In genomic region chr19:44752816-44753618, GRCh38 we compare ENCODE assay signal across 8 cellular contexts. TPM values are rescaled to one million over a fixed set of nuclear protein-coding genes. Genes with fewer than 3 reads are reported as not detected.
DNase-seq lines count a peak whose midpoint lies in the region; ATAC-seq and TF ChIP-seq lines count a peak whose summit lies in the region.

No MANE protein-coding gene starts in this region.

- H3K4me3 ChIP-seq in ACC112 (ENCODE audit: low read depth, low read length) (peak overlapping the region; percentile 42), mononuclear cell (ENCODE audit: low read length) (peak overlapping the region; percentile 64)

- ATAC-seq in GM18858 (IDR thresholded peaks at IDR 0.05; ENCODE audit: unreplicated experiment): peak; percentile 65
- ATAC-seq in HG03064 (IDR thresholded peaks at IDR 0.05; ENCODE audit: low read depth, unreplicated experiment): peak; percentile 57
- ATAC-seq in activated CD8-positive, alpha-beta T cell treated with anti-CD3 and anti-CD28 coated beads, Interleukin-2, amount 10 ng/mL, durations not matched to agents 7 days and 5 days: peak; percentile 78

- H3K9me3 Mint-ChIP-seq in activated CD8-positive, alpha-beta T cell treated with anti-CD3 and anti-CD28 coated beads, Interleukin-2, amount 10 ng/mL, durations not matched to agents 7 days and 5 days (ENCODE audit: insufficient read depth): no peaks in the 10 kb centered on the region
- no peaks in the 10 kb centered on the region for H3K9me3 Mint-ChIP-seq in endothelial cell (ENCODE audit: unreplicated experiment)

- H3K27me3 Mint-ChIP-seq in activated CD8-positive, alpha-beta T cell treated with anti-CD3 and anti-CD28 coated beads, Interleukin-2, amount 10 ng/mL, durations not matched to agents 7 days and 5 days (ENCODE audit: low read depth): no peaks in the 10 kb centered on the region
- H3K27me3 Mint-ChIP-seq in endothelial cell (ENCODE audit: unreplicated experiment): peaks cover 38% of the 10 kb centered on the region

- no peak for TF ChIP-seq CTCF in endothelial cell (IDR thresholded peaks at IDR 0.05; ENCODE audit: unreplicated experiment)

- no peaks in the 10 kb centered on the region for H3K9me3 ChIP-seq in mononuclear cell (ENCODE audit: low read depth, low read length)

- peak overlapping the region; percentile 89 for H3K4me3 Mint-ChIP-seq in activated CD8-positive, alpha-beta T cell treated with anti-CD3 and anti-CD28 coated beads, Interleukin-2, amount 10 ng/mL, durations not matched to agents 7 days and 5 days
- no peak overlapping the region for H3K4me3 Mint-ChIP-seq in endothelial cell (ENCODE audit: unreplicated experiment)

- H3K27ac ChIP-seq in ACC112 (ENCODE audit: low read depth, low read length): peak overlapping the region; percentile 95

- peak overlapping the region; percentile 96 for H3K27ac Mint-ChIP-seq in activated CD8-positive, alpha-beta T cell treated with anti-CD3 and anti-CD28 coated beads, Interleukin-2, amount 10 ng/mL, durations not matched to agents 7 days and 5 days
- H3K27ac Mint-ChIP-seq in endothelial cell (ENCODE audit: unreplicated experiment): no peak overlapping the region

- peaks cover 59% of the 10 kb centered on the region for H3K36me3 Mint-ChIP-seq in activated CD8-positive, alpha-beta T cell treated with anti-CD3 and anti-CD28 coated beads, Interleukin-2, amount 10 ng/mL, durations not matched to agents 7 days and 5 days (ENCODE audit: low read depth)
- H3K36me3 Mint-ChIP-seq in endothelial cell (ENCODE audit: low read depth, unreplicated experiment): peaks cover 2% of the 10 kb centered on the region

- H3K4me1 ChIP-seq in ACC112 (ENCODE audit: control insufficient read depth, insufficient read depth, low read length, unreplicated experiment) (peaks cover 46% of the 10 kb centered on the region), mononuclear cell (ENCODE audit: insufficient read depth, low read length) (peaks cover 73% of the 10 kb centered on the region)

- H3K79me2 ChIP-seq in ACC112 (ENCODE audit: control insufficient read depth, insufficient read depth, low read length, unreplicated experiment): peaks cover 47% of the 10 kb centered on the region

- peaks cover 9% of the 10 kb centered on the region for H3K36me3 ChIP-seq in ACC112 (ENCODE audit: insufficient read depth, low read length)

- H3K4me1 Mint-ChIP-seq in activated CD8-positive, alpha-beta T cell treated with anti-CD3 and anti-CD28 coated beads, Interleukin-2, amount 10 ng/mL, durations not matched to agents 7 days and 5 days (ENCODE audit: low read depth): peaks cover 68% of the 10 kb centered on the region
- peaks cover 17% of the 10 kb centered on the region for H3K4me1 Mint-ChIP-seq in endothelial cell (ENCODE audit: unreplicated experiment)

- POLR2A ChIA-PET in activated CD8-positive, alpha-beta T cell treated with anti-CD3 and anti-CD28 coated beads, Interleukin-2, amount 10 ng/mL, durations not matched to agents 7 days and 5 days (lab: Charles Lee): interaction anchor here (0.8 to 1.3 kb wide), 3 partner anchors 18 to 29 kb away, joined by 3 to 7 read pairs (median 6); no protein-coding TSS in a partner anchor

- H2AFZ ChIP-seq in ACC112 (ENCODE audit: low read length, unreplicated experiment): no peak overlapping the region

- CTCF ChIA-PET in activated CD8-positive, alpha-beta T cell treated with anti-CD3 and anti-CD28 coated beads, Interleukin-2, amount 10 ng/mL, durations not matched to agents 7 days and 5 days (lab: Charles Lee): interaction anchor here (0.9 to 8.9 kb wide), 5 partner anchors 13 to 60 kb away, joined by 3 to 79 read pairs (median 14); no protein-coding TSS in a partner anchor

- DNase-seq in NCI-H82 treated with DMSO at 0.1 percent for 48 hours (lab: John Stamatoyannopoulos, UW; ENCODE audit: unreplicated experiment) (peak; percentile 79), endothelial cell (ENCODE audit: low spot score) (peak; percentile 39)
- peak; percentile 98 for DNase-seq in activated CD8-positive, alpha-beta T cell treated with anti-CD3 and anti-CD28 coated beads, Interleukin-2, amount 10 ng/mL, durations not matched to agents 7 days and 5 days
- DNase-seq in stimulated activated CD8-positive, alpha-beta memory T cell treated with anti-CD3 and anti-CD28 coated beads, Interleukin-2, amount 100 ng/mL, for 1 hour (ENCODE audit: low read depth in 2 of 2): peak; percentile 85 to 89

- no peaks in the 10 kb centered on the region for H3K27me3 ChIP-seq in ACC112 (ENCODE audit: insufficient read depth, low read length)
- no peaks in the 10 kb centered on the region for H3K27me3 ChIP-seq in mononuclear cell (ENCODE audit: insufficient read depth, low read length)

RNA-seq across cellular contexts. Expression of gene BCL3, which starts 4.5 kb away (rescaled TPM):
- total RNA-seq in activated CD8-positive, alpha-beta T cell treated with anti-CD3 and anti-CD28 coated beads, Interleukin-2, amount 10 ng/mL, durations not matched to agents 7 days and 5 days: 10 to 100 TPM; 22.4 to 25.1 TPM
- total RNA-seq in endothelial cell (ENCODE audit: unreplicated experiment): 1.9 TPM
- 33.0 TPM for total RNA-seq in mononuclear cell

RNA-seq across cellular contexts. Expression of gene CBLC, which starts 24.7 kb away (rescaled TPM):
- total RNA-seq in activated CD8-positive, alpha-beta T cell treated with anti-CD3 and anti-CD28 coated beads, Interleukin-2, amount 10 ng/mL, durations not matched to agents 7 days and 5 days: not detected
- total RNA-seq in endothelial cell (ENCODE audit: unreplicated experiment) (0.85 TPM), mononuclear cell (not detected)

RNA-seq across cellular contexts. Expression of gene CEACAM16, which starts 54.1 kb away (rescaled TPM):
- total RNA-seq in activated CD8-positive, alpha-beta T cell treated with anti-CD3 and anti-CD28 coated beads, Interleukin-2, amount 10 ng/mL, durations not matched to agents 7 days and 5 days: not detected
- total RNA-seq in endothelial cell (ENCODE audit: unreplicated experiment) (not detected), mononuclear cell (not detected)

RNA-seq across cellular contexts. Expression of gene BCAM, which starts 55.9 kb away (rescaled TPM):
- not detected for total RNA-seq in activated CD8-positive, alpha-beta T cell treated with anti-CD3 and anti-CD28 coated beads, Interleukin-2, amount 10 ng/mL, durations not matched to agents 7 days and 5 days
- total RNA-seq in endothelial cell (ENCODE audit: unreplicated experiment) (6.9 TPM), mononuclear cell (not detected)

Comparison
In these comparisons a context has a peak if more than half of its experiments do, and no peak if none do; other contexts are left out.
1. Peak in every context shown above with its lines: DNase-seq, ATAC-seq, H3K4me3 ChIP-seq and H3K27ac ChIP-seq.
2. DNase-seq: peak in every context shown above with its lines; median percentile 98 in activated CD8-positive, alpha-beta T cell treated with anti-CD3 and anti-CD28 coated beads, Interleukin-2, amount 10 ng/mL, durations not matched to agents 7 days and 5 days; 87 in stimulated activated CD8-positive, alpha-beta memory T cell treated with anti-CD3 and anti-CD28 coated beads, Interleukin-2, amount 100 ng/mL, for 1 hour; 79 in NCI-H82 treated with DMSO at 0.1 percent for 48 hours; 39 in endothelial cell.